9 cellular contexts compared by ENCODE assay signal in genomic region chr15:91407237-91407889, GRCh38.
A peak's percentile ranks its signal among the peaks of the same experiment; 100 is the strongest.
DNase-seq lines count a peak whose midpoint lies in the region; ATAC-seq lines count a peak whose summit lies in the region.
"Had no signal": no experiment of that assay in that cellular context is flagged by ENCODE, and none has a peak within 500 bp of the region (broad histone marks: within the 10 kb centered on the region; RNA-seq: fewer than 3 reads in every experiment).

No MANE protein-coding gene starts in this region.

- DNase-seq in Daoy (ENCODE audit: low read depth) (peak; percentile 64), T-helper 1 cell (peak in 3 of 5 donors; percentile 3 to 13 (median 4)), iPS-NIHi7 (ENCODE audit: extremely low spot score) (peak; percentile 57), NCI-H1436 (lab: John Stamatoyannopoulos, UW) (no peak)

- ATAC-seq in HG03342 (IDR thresholded peaks at IDR 0.05; ENCODE audit: unreplicated experiment): peak; percentile 70
- ATAC-seq in HG03025 (IDR thresholded peaks at IDR 0.05; ENCODE audit: low FRiP score, unreplicated experiment): no peak
- ATAC-seq in activated CD4-positive, CD25-positive, alpha-beta regulatory T cell treated with anti-CD3 and anti-CD28 coated beads, Interleukin-2, amount 50 U/mL, for 24 hours: no peak
- ATAC-seq in GM21786 (IDR thresholded peaks at IDR 0.05; ENCODE audit: unreplicated experiment): no peak
- ATAC-seq: stimulated activated memory B cell treated with anti-CD40 and anti-IgM and Interleukin-4, amounts not matched to agents 10 μg/mL and 1 μg/mL and 100 μg/mL, for 72 hours had no signal
